ENCODE assay signal across 9 cellular contexts in genomic region chr6:113873043-113873667, GRCh38. TPM values are rescaled to one million over a fixed set of nuclear protein-coding genes. Genes with fewer than 3 reads are reported as not detected.
A peak's percentile ranks its signal among the peaks of the same experiment; 100 is the strongest.
DNase-seq lines count a peak whose midpoint lies in the region; ATAC-seq and TF ChIP-seq lines count a peak whose summit lies in the region.
"Had no signal": no experiment of that assay in that cellular context is flagged by ENCODE, and none has a peak within 500 bp of the region (broad histone marks: within the 10 kb centered on the region; RNA-seq: fewer than 3 reads in every experiment).

No MANE protein-coding gene starts in this region.

- in situ Hi-C loops in GM18951 (cut with MboI; ENCODE audit: low sequenced_read_pairs, unreplicated experiment) = loop anchor here (25.0 kb wide), 1 partner anchor 236 kb away; no protein-coding TSS in a partner anchor

- no peak overlapping the region for H3K4me2 ChIP-seq in mesenchymal stem cell (ENCODE audit: low read length, poor library complexity, severe bottlenecking)

- peak overlapping the region in 1 of 2 experiments; percentile 6 for H3K18ac ChIP-seq in mesenchymal stem cell (ENCODE audit: low read depth in 1 of 2, low read length in 2 of 2)

- H4K91ac ChIP-seq in mesenchymal stem cell (ENCODE audit: low read length) = no peak overlapping the region

- no peak overlapping the region for H3K9ac ChIP-seq in mesenchymal stem cell (ENCODE audit: low read length)

- no peak overlapping the region for H2AFZ ChIP-seq in mesenchymal stem cell (ENCODE audit: low read depth, low read length)

- H4K8ac ChIP-seq in mesenchymal stem cell (ENCODE audit: low read length) = no peak overlapping the region

- H3K14ac ChIP-seq in mesenchymal stem cell (ENCODE audit: low read length in 2 of 2) = no peak overlapping the region

- DNase-seq in AML-193 (lab: John Stamatoyannopoulos, UW) (peak; percentile 96 to 97), mesenchymal stem cell (no peak), activated gamma-delta T cell (lab: John Stamatoyannopoulos, UW) (no peak), SK-N-DZ (ENCODE audit: low spot score) (no peak), NCI-H1092 treated with DMSO at 0.1 percent for 48 hours (lab: John Stamatoyannopoulos, UW) (no peak)

- no peak overlapping the region for H3K23ac ChIP-seq in mesenchymal stem cell (ENCODE audit: low read length in 2 of 2)

- peaks cover 7% of the 10 kb centered on the region for H3K79me1 ChIP-seq in mesenchymal stem cell (replicated peaks; ENCODE audit: low read length, poor library complexity, severe bottlenecking)

- TF ChIP-seq POLR2A in GM18951 (IDR thresholded peaks at IDR 0.05; ENCODE audit: extremely low read depth, insufficient read depth, insufficient read length) (peak; percentile 42), Raji (IDR thresholded peaks at IDR 0.05; ENCODE audit: insufficient read depth, low read depth, low read length) (peak; percentile 52)

- H2BK5ac ChIP-seq in mesenchymal stem cell (ENCODE audit: low read depth, low read length, poor library complexity, severe bottlenecking) = no peak overlapping the region

- no peak overlapping the region for H2BK12ac ChIP-seq in mesenchymal stem cell (ENCODE audit: low read length in 2 of 2)

- no peak overlapping the region for H2BK15ac ChIP-seq in mesenchymal stem cell (ENCODE audit: low read depth, poor library complexity, severe bottlenecking)

- no peaks in the 10 kb centered on the region for H3K9me3 ChIP-seq in mesenchymal stem cell (ENCODE audit: control insufficient read depth, low read length)
- H3K9me3 ChIP-seq: ovary had no signal

- peak overlapping the region; percentile 45 for H2AK5ac ChIP-seq in mesenchymal stem cell (ENCODE audit: low read length, severe bottlenecking)

- ATAC-seq in HG03066 (IDR thresholded peaks at IDR 0.05; ENCODE audit: low read depth, unreplicated experiment) = peak; percentile 93

- 95% methylated on average over 7 of the region's 8 CpGs for WGBS in mesenchymal stem cell

- no peaks in the 10 kb centered on the region for H3K27me3 ChIP-seq in mesenchymal stem cell (ENCODE audit: control insufficient read depth in 1 of 2, insufficient read depth in 1 of 2, low read length in 2 of 2)
- H3K27me3 ChIP-seq: ovary had no signal

- H3K36me3 ChIP-seq in mesenchymal stem cell (ENCODE audit: control insufficient read depth in 1 of 2, insufficient read depth in 2 of 2, low read depth in 1 of 2, low read length in 2 of 2) = no peaks in the 10 kb centered on the region
- H3K36me3 ChIP-seq: ovary had no signal

- no peak overlapping the region for H2BK120ac ChIP-seq in mesenchymal stem cell (ENCODE audit: low read depth, low read length)

- H3K4me1 ChIP-seq in mesenchymal stem cell (ENCODE audit: control insufficient read depth, insufficient read depth, low read depth, low read length) = no peaks in the 10 kb centered on the region

- H3K4ac ChIP-seq in mesenchymal stem cell (ENCODE audit: low read depth in 1 of 2, low read length in 2 of 2) = no peak overlapping the region

- H3K4me3 ChIP-seq in mesenchymal stem cell (ENCODE audit: insufficient read depth in 1 of 2, low read depth in 1 of 2, low read length in 2 of 2) = no peak overlapping the region
- H3K4me3 ChIP-seq: ovary had no signal

- no peak overlapping the region for H3K27ac ChIP-seq in mesenchymal stem cell (ENCODE audit: low read length, poor library complexity, severe bottlenecking)
- H3K27ac ChIP-seq: ovary had no signal

RNA-seq across cellular contexts. Expression of gene MARCKS, which starts 16.0 kb away (rescaled TPM):
- 133 TPM for polyA plus RNA-seq in mesenchymal stem cell (2013, experiment 1 of 2)
- polyA plus RNA-seq in mesenchymal stem cell (2013, experiment 2 of 2) = 131 TPM
- 152 and 168 TPM in 2 replicates for polyA plus RNA-seq in SK-N-DZ (2014; cell fraction: cytosol; rRNA removed)
- 82.5 and 86.7 TPM in 2 replicates for polyA plus RNA-seq in SK-N-DZ (2014; cell fraction: nucleus; rRNA removed)

Comparison
In these comparisons a context has a peak if more than half of its experiments do, and no peak if none do; other contexts are left out.
1. DNase-seq: peak in AML-193 (2 of 2); none in mesenchymal stem cell (single experiment), activated gamma-delta T cell (single experiment), SK-N-DZ (single experiment) and NCI-H1092 treated with DMSO at 0.1 percent for 48 hours (single experiment).